ENCODE assay signal across 1 cellular context in the genomic region with DNA sequence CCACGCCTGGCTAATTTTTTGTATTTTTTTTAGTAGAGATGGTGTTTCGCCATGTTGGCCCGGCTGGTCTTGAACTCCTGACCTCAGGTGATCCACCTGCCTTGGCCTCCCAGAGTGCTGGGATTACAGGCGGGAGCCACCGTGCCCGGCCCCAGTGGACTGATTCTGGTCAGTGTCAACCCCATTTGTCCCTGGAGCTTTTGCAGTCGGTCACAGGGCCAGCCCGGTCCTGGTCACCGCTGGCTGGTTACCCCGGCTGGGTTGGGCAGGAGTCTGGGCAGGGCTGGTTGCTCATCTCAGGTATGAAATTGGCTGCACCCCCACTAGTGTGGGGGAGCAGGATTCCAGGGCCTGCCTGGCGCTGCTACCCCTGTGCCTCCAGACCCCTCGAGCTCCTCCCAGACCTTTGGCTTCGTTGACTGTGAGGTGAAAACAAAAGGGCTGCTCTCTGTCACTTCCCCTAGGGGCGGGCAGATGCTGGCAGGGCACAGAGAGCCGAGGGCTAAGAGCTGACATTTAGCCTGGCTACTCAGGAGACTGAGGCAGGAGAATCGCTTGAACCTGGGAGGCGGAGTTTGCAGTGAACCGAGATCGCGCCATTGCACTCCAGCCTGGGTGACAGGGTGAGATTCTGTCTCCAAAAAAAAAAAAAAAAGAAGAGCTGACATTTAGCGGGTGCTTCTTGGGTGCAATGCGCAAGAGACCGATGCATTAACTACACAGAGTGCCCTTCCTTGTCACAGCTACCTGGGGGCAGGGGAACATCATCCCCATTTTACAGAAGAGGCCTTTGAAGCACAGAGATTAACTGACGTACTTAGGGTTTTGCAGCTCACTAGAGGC.
TF ChIP-seq lines count a peak whose summit lies in the region.

No MANE protein-coding gene starts in this region.

TF ChIP-seq in HCT116, 20 proteins besides CTCF, POLR2A, EP300 and RAD21:
- TF ChIP-seq SIN3A (IDR thresholded peaks at IDR 0.05; ENCODE audit: low read depth): no peak
- TF ChIP-seq POLR2AphosphoS5 (IDR thresholded peaks at IDR 0.05; ENCODE audit: low read depth, low read length): no peak
- no peak for TF ChIP-seq EZH2phosphoT487 (IDR thresholded peaks at IDR 0.05; ENCODE audit: borderline replicate concordance)
- TF ChIP-seq CBX3 (IDR thresholded peaks at IDR 0.05; ENCODE audit: low read depth): 0 out of 2 replicates have a peak, but pooled peaks have one; percentile 3
